Comparison of ENCODE assay signal across 8 cellular contexts in genomic region chr6:43476744-43477143, GRCh38. TPM values are rescaled to one million over a fixed set of nuclear protein-coding genes. Genes with fewer than 3 reads are reported as not detected.
DNase-seq lines count a peak whose midpoint lies in the region; ATAC-seq and TF ChIP-seq lines count a peak whose summit lies in the region.

No MANE protein-coding gene starts in this region.

- TF ChIP-seq CTCF in right atrium auricular region (IDR thresholded peaks at IDR 0.05), result no peak

- H3K27ac ChIP-seq in right atrium auricular region (peak overlapping the region; percentile 81 to 82), angular gyrus (ENCODE audit: low read depth, low read length) (peak overlapping the region; percentile 62), mesendoderm (ENCODE audit: low read depth, low read length) (no peak overlapping the region)

- H3K27me3 ChIP-seq in right atrium auricular region, result no peaks in the 10 kb centered on the region
- no peaks in the 10 kb centered on the region for H3K27me3 ChIP-seq in mesendoderm (ENCODE audit: insufficient read depth, low read length, poor library complexity)

- no peak overlapping the region for H4K5ac ChIP-seq in mesendoderm (ENCODE audit: low read length)

- no CpG with 5 or more reads among the region's 2 CpGs for WGBS in mesendoderm (ENCODE audit: extremely low coverage, insufficient coverage, low lambda C conversion rate)

- DNase-seq in right atrium auricular region (ENCODE audit: low spot score) (no peak), cardiac septum (ENCODE audit: low spot score) (no peak), mesendoderm (no peak), DMS79 treated with DMSO at 0.1 percent for 48 hours (lab: John Stamatoyannopoulos, UW) (no peak)
- no peak for DNase-seq in stimulated activated CD4-positive, alpha-beta T cell treated with anti-CD3 and anti-CD28 coated beads, Interleukin-2, amount 100 ng/mL, for 48 hours

- peak overlapping the region; percentile 37 for H3K4me2 ChIP-seq in mesendoderm (ENCODE audit: low read length)

- no peak overlapping the region for H2AK5ac ChIP-seq in mesendoderm (ENCODE audit: low read length)

- ATAC-seq in GM18517 (IDR thresholded peaks at IDR 0.05; ENCODE audit: unreplicated experiment) (no peak), GM21367 (IDR thresholded peaks at IDR 0.05; ENCODE audit: unreplicated experiment) (no peak)

- peak overlapping the region in 1 of 2 donors; percentile 73 for H3K4me3 ChIP-seq in right atrium auricular region
- H3K4me3 ChIP-seq in mesendoderm (ENCODE audit: low read length), result no peak overlapping the region

- H3K36me3 ChIP-seq in right atrium auricular region, result no peaks in the 10 kb centered on the region
- no peaks in the 10 kb centered on the region for H3K36me3 ChIP-seq in mesendoderm (ENCODE audit: control insufficient read depth, insufficient read depth, low read length)

- H3K9me3 ChIP-seq in right atrium auricular region, result no peaks in the 10 kb centered on the region

- no peak overlapping the region for H4K8ac ChIP-seq in mesendoderm (ENCODE audit: low read depth, low read length)

- H2BK5ac ChIP-seq in mesendoderm (ENCODE audit: low read length), result no peak overlapping the region

- H3K4ac ChIP-seq in mesendoderm (ENCODE audit: low read depth, low read length), result no peak overlapping the region

- H3K9ac ChIP-seq in mesendoderm (ENCODE audit: low read length), result peak overlapping the region; percentile 63

- H2BK120ac ChIP-seq in mesendoderm (ENCODE audit: low read depth, low read length), result no peak overlapping the region

- H3K79me2 ChIP-seq in mesendoderm (ENCODE audit: control insufficient read depth, insufficient read depth, low read length), result peaks cover 17% of the 10 kb centered on the region

- H3K56ac ChIP-seq in mesendoderm (ENCODE audit: low read length), result peak overlapping the region; percentile 76

- H2BK15ac ChIP-seq in mesendoderm (replicated peaks; ENCODE audit: low read depth), result no peak overlapping the region

- no peak overlapping the region for H3K23ac ChIP-seq in mesendoderm (ENCODE audit: low read length)

- H3K4me1 ChIP-seq in right atrium auricular region (peaks cover 0 to 19% of the 10 kb centered on the region in 2 donors), mesendoderm (ENCODE audit: control insufficient read depth, low read depth, low read length) (peaks cover 9% of the 10 kb centered on the region)

- intact Hi-C loops in cardiac septum (cut with DNase I), result no loop called here

- H3K79me1 ChIP-seq in mesendoderm (ENCODE audit: low read length), result peaks cover 16% of the 10 kb centered on the region

- no peak overlapping the region for H3K18ac ChIP-seq in mesendoderm (ENCODE audit: low read length)

RNA-seq across cellular contexts. Expression of gene TJAP1, which starts 0.6 kb away (rescaled TPM):
- total RNA-seq in right atrium auricular region (10 to 100 TPM; 15.8 to 22.0 TPM), cardiac septum (25.1 TPM)
- polyA plus RNA-seq in mesendoderm (2013, experiment 1 of 2), result 28.1 TPM
- 25.9 TPM for polyA plus RNA-seq in mesendoderm (2013, experiment 2 of 2)

RNA-seq across cellular contexts. Expression of gene DLK2, which starts 21.4 kb away (rescaled TPM):
- 1 to 10 TPM in 1 of 2 donors, not detected in 1; 1.3 TPM for total RNA-seq in right atrium auricular region
- 2.9 TPM for total RNA-seq in cardiac septum
- polyA plus RNA-seq in mesendoderm (2013, experiment 1 of 2), result 0.13 TPM
- polyA plus RNA-seq in mesendoderm (2013, experiment 2 of 2), result 0.29 TPM

RNA-seq across cellular contexts. Expression of gene LRRC73, which starts 33.4 kb away (rescaled TPM):
- total RNA-seq in right atrium auricular region (under 1 TPM; 0.41 to 0.90 TPM), cardiac septum (1.5 TPM)
- 0.06 TPM for polyA plus RNA-seq in mesendoderm (2013, experiment 1 of 2)
- 0.07 TPM for polyA plus RNA-seq in mesendoderm (2013, experiment 2 of 2)

RNA-seq across cellular contexts. Expression of gene YIPF3, which starts 40.0 kb away (rescaled TPM):
- total RNA-seq in right atrium auricular region, result 100 to 1,000 TPM in 1 of 2 donors, 10 to 100 TPM in 1; 84.0 to 103 TPM
- total RNA-seq in cardiac septum, result 65.7 TPM
- polyA plus RNA-seq in mesendoderm (2013, experiment 1 of 2), result 54.9 TPM
- 53.2 TPM for polyA plus RNA-seq in mesendoderm (2013, experiment 2 of 2)

RNA-seq across cellular contexts. Expression of gene POLR1C, which starts 40.1 kb away (rescaled TPM):
- 10 to 100 TPM; 13.5 to 13.9 TPM for total RNA-seq in right atrium auricular region
- 14.8 TPM for total RNA-seq in cardiac septum
- polyA plus RNA-seq in mesendoderm (2013, experiment 1 of 2), result 33.4 TPM
- 32.0 TPM for polyA plus RNA-seq in mesendoderm (2013, experiment 2 of 2)
